In the genomic region with DNA sequence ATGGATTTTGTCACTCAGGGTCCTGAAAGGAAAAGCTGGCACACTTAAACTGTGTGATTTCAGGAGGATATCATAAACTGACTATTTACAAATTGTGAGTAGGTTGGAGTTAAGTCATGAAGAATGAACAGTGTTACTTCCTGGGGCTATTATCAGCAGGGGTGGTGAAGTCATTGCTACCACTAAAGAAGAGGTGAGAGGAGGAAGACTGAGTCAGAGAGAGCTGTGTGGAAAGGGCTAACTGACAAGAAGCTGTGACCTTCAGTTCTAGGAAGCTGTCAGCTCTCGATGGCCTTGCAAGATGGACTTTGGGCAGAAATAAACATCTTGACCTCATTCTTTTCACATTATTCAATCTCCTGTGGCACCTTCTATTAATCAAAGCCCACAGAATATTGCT, we compare ENCODE assay signal across 11 cellular contexts.
DNase-seq lines count a peak whose midpoint lies in the region; ATAC-seq and TF ChIP-seq lines count a peak whose summit lies in the region.
"Had no signal": no experiment of that assay in that cellular context is flagged by ENCODE, and none has a peak within 500 bp of the region (broad histone marks: within the 10 kb centered on the region; RNA-seq: fewer than 3 reads in every experiment).

No MANE protein-coding gene starts in this region.

- TF ChIP-seq CTCF in kidney epithelial cell (IDR thresholded peaks at IDR 0.05; ENCODE audit: insufficient read depth, low read length, poor library complexity, severe bottlenecking): no peak

- H3K4me3 Mint-ChIP-seq in activated naive CD8-positive, alpha-beta T cell treated with anti-CD3 and anti-CD28 coated beads, Interleukin-2, amount 50 U/mL, for 24 hours: no peak overlapping the region

- no peaks in the 10 kb centered on the region for H3K36me3 ChIP-seq in kidney epithelial cell (ENCODE audit: control insufficient read depth, insufficient read depth, low read length)

- DNase-seq in Daoy (ENCODE audit: low read depth) (peak; percentile 84), HPDE6-E6E7 (ENCODE audit: extremely low spot score) (peak; percentile 55), kidney epithelial cell (ENCODE audit: low read depth) (peak; percentile 65), amniotic stem cell (lab: John Stamatoyannopoulos, UW) (no peak)
- DNase-seq in activated naive CD8-positive, alpha-beta T cell treated with anti-CD3 and anti-CD28 coated beads, Interleukin-2, amount 50 U/mL, for 24 hours: peak; percentile 4
- DNase-seq in stimulated activated CD4-positive, alpha-beta T cell treated with anti-CD3 and anti-CD28 coated beads, Interleukin-12 subunit alpha, Interleukin-12 subunit beta, amount 100 ng/mL, for 4 hours: no peak
- DNase-seq in stimulated activated naive CD4-positive, alpha-beta T cell treated with Interleukin-2 at 50 U/mL for 16 hours (lab: John Stamatoyannopoulos, UW): no peak
- DNase-seq: activated CD4-positive, alpha-beta T cell treated with anti-CD3 and anti-CD28 coated beads for 48 hours; central memory CD4-positive, alpha-beta T cell had no signal

- peak; percentile 95 for ATAC-seq in activated naive CD8-positive, alpha-beta T cell treated with anti-CD3 and anti-CD28 coated beads, Interleukin-2, amount 50 U/mL, for 24 hours
- no peak for ATAC-seq in GM18868 (IDR thresholded peaks at IDR 0.05; ENCODE audit: unreplicated experiment)

- peaks cover 40% of the 10 kb centered on the region for H3K4me1 Mint-ChIP-seq in activated naive CD8-positive, alpha-beta T cell treated with anti-CD3 and anti-CD28 coated beads, Interleukin-2, amount 50 U/mL, for 24 hours

- peak overlapping the region; percentile 25 for H3K27ac Mint-ChIP-seq in activated naive CD8-positive, alpha-beta T cell treated with anti-CD3 and anti-CD28 coated beads, Interleukin-2, amount 50 U/mL, for 24 hours

- H3K27me3 Mint-ChIP-seq in activated naive CD8-positive, alpha-beta T cell treated with anti-CD3 and anti-CD28 coated beads, Interleukin-2, amount 50 U/mL, for 24 hours: no peaks in the 10 kb centered on the region

- no peaks in the 10 kb centered on the region for H3K36me3 Mint-ChIP-seq in activated naive CD8-positive, alpha-beta T cell treated with anti-CD3 and anti-CD28 coated beads, Interleukin-2, amount 50 U/mL, for 24 hours (ENCODE audit: low read depth)

- H3K27me3 ChIP-seq in kidney epithelial cell (ENCODE audit: control insufficient read depth, insufficient read depth, low read length): no peaks in the 10 kb centered on the region

- peaks cover 5% of the 10 kb centered on the region for H3K9me3 Mint-ChIP-seq in activated naive CD8-positive, alpha-beta T cell treated with anti-CD3 and anti-CD28 coated beads, Interleukin-2, amount 50 U/mL, for 24 hours

- H3K4me3 ChIP-seq in kidney epithelial cell (ENCODE audit: low read depth, low read length): no peak overlapping the region
- H3K4me3 ChIP-seq: PC-9 had no signal

Comparison
In these comparisons a context has a peak if more than half of its experiments do, and no peak if none do; other contexts are left out.
1. DNase-seq: peak in Daoy (single experiment), HPDE6-E6E7 (single experiment), activated naive CD8-positive, alpha-beta T cell treated with anti-CD3 and anti-CD28 coated beads, Interleukin-2, amount 50 U/mL, for 24 hours (single experiment) and kidney epithelial cell (single experiment); none in amniotic stem cell (single experiment), stimulated activated CD4-positive, alpha-beta T cell treated with anti-CD3 and anti-CD28 coated beads, Interleukin-12 subunit alpha, Interleukin-12 subunit beta, amount 100 ng/mL, for 4 hours (single experiment) and stimulated activated naive CD4-positive, alpha-beta T cell treated with Interleukin-2 at 50 U/mL for 16 hours (single experiment).